Comparison of ENCODE assay signal across 17 cellular contexts in the genomic region with DNA sequence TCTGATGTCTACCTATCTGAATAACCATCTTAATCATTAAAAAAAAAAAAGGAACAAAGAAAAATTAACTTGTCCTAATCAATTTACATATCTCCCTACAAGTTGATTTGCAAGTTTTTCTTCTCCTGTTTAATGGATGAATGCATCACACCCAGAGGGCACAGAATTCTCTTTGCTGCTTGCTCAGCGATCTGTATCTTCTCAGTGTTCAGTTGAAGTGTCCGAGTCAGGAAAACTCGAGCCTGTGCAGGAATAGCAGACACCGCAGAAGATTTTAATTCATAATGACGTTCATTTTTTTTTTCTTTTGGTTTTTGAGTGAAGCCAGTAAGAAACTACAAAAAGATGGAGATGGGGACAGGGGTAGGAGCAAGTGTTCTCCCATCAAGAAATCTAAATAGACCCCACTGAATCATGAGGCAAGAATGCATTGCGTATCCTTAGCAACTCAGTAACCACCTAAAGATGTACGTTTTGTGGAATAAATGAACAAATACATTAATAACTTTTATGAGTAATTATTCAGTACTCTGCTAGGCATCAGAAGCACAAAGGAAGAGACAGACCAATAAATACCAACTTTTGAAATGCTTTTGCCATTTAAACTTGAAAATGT.
DNase-seq lines count a peak whose midpoint lies in the region; ATAC-seq and TF ChIP-seq lines count a peak whose summit lies in the region.
"Had no signal": no experiment of that assay in that cellular context is flagged by ENCODE, and none has a peak within 500 bp of the region (broad histone marks: within the 10 kb centered on the region; RNA-seq: fewer than 3 reads in every experiment).

No MANE protein-coding gene starts in this region.

- H3K4me3 Mint-ChIP-seq in type B pancreatic cell (peak overlapping the region; percentile 18), CD14-positive monocyte (no peak overlapping the region)
- H3K4me3 Mint-ChIP-seq: H9 had no signal

- H3K4me2 ChIP-seq in SK-N-SH = peak overlapping the region; percentile 7; the same call in 1 of the 2 replicates

- H3K9ac ChIP-seq in SK-N-SH = no peak overlapping the region

- no peaks in the 10 kb centered on the region for H3K36me3 ChIP-seq in SK-N-SH (replicated peaks in 1 of 2; ENCODE audit: control insufficient read depth in 1 of 2, insufficient read depth in 2 of 2, low read length in 1 of 2)
- H3K36me3 ChIP-seq in left ventricle myocardium inferior = no peaks in the 10 kb centered on the region
- H3K36me3 ChIP-seq: MG63 had no signal

- no peak for TF ChIP-seq RAD21 in SK-N-SH (IDR thresholded peaks at IDR 0.05; ENCODE audit: low read length)

- peak overlapping the region; percentile 20 for H3K27ac Mint-ChIP-seq in type B pancreatic cell
- no peak overlapping the region for H3K27ac Mint-ChIP-seq in CD14-positive monocyte
- H3K27ac Mint-ChIP-seq: H9 had no signal

- H3K9me3 ChIP-seq in SK-N-SH (no peaks in the 10 kb centered on the region), left ventricle myocardium inferior (replicated peaks) (no peaks in the 10 kb centered on the region)
- H3K9me3 ChIP-seq: MG63 had no signal

- DNase-seq in LNCaP clone FGC (ENCODE audit: low read depth) (peak; percentile 38), SK-N-SH (peak; percentile 27), left kidney (ENCODE audit: low read depth, low spot score) (peak; percentile 67), type B pancreatic cell (ENCODE audit: extremely low spot score, unreplicated experiment) (no peak), CD14-positive monocyte (ENCODE audit: low spot score) (no peak), left ventricle myocardium inferior (no peak)
- DNase-seq: C1 segment of cervical spinal cord, DMS79, H9, IMR-90, MG63, NCI-H1048, NCI-H146, NCI-H2029 treated with DMSO at 0.1 percent for 48 hours, NCI-H774, Right ventricle myocardium superior had no signal

- H3K9me2 ChIP-seq in SK-N-SH = no peaks in the 10 kb centered on the region

- no peaks in the 10 kb centered on the region for H3K27me3 ChIP-seq in SK-N-SH (ENCODE audit: insufficient read depth)
- no peaks in the 10 kb centered on the region for H3K27me3 ChIP-seq in left ventricle myocardium inferior (ENCODE audit: low read depth)
- H3K27me3 ChIP-seq: MG63 had no signal

- no peaks in the 10 kb centered on the region for H4K20me1 ChIP-seq in SK-N-SH (ENCODE audit: insufficient read depth)

- TF ChIP-seq EP300 in SK-N-SH (IDR thresholded peaks at IDR 0.05; ENCODE audit: borderline replicate concordance in 1 of 2, low read depth in 1 of 2, low read length in 1 of 2) = peak; percentile 17 to 73; a peak in 3 of 4 replicates

- H3K27me3 Mint-ChIP-seq in type B pancreatic cell (peaks cover 13% of the 10 kb centered on the region), CD14-positive monocyte (ENCODE audit: low read depth in 3 of 3) (no peaks in the 10 kb centered on the region)

- H2AFZ ChIP-seq in SK-N-SH (ENCODE audit: low read depth) = no peak overlapping the region

- H3K79me2 ChIP-seq in SK-N-SH (ENCODE audit: insufficient read depth) = no peaks in the 10 kb centered on the region

- no peak for TF ChIP-seq CTCF in LNCaP clone FGC (IDR thresholded peaks at IDR 0.05; ENCODE audit: control insufficient read depth, extremely low read depth, insufficient read depth)
- TF ChIP-seq CTCF in SK-N-SH (IDR thresholded peaks at IDR 0.05) = no peak
- TF ChIP-seq CTCF in type B pancreatic cell (conservative IDR thresholded peaks at IDR 0.05) = no peak
- no peak for TF ChIP-seq CTCF in CD14-positive monocyte (IDR thresholded peaks at IDR 0.05)
- TF ChIP-seq CTCF in left ventricle myocardium inferior (IDR thresholded peaks at IDR 0.05; ENCODE audit: borderline replicate concordance) = no peak

- no peaks in the 10 kb centered on the region for H3K9me3 Mint-ChIP-seq in type B pancreatic cell
- peaks cover 0 to 3% (median 2%) of the 10 kb centered on the region in 7 donors for H3K9me3 Mint-ChIP-seq in CD14-positive monocyte
- H3K9me3 Mint-ChIP-seq: H9 had no signal

- WGBS in SK-N-SH (ENCODE audit: low lambda C conversion rate) = 17% methylated on average over 7 of the region's 7 CpGs

- intact Hi-C loops in CD14-positive monocyte (cut with micrococcal nuclease) = no loop called here
- intact Hi-C loops in left ventricle myocardium inferior (cut with micrococcal nuclease) = no loop called here

- CTCF ChIA-PET in SK-N-SH (lab: Yijun Ruan, JAX) = interaction anchor here (1.3 kb wide), 1 partner anchor 14 kb away, joined by 4 read pairs; no protein-coding TSS in a partner anchor

- peaks cover 4% of the 10 kb centered on the region for H3F3A ChIP-seq in SK-N-SH (replicated peaks; ENCODE audit: insufficient read depth)

- H3K4me1 Mint-ChIP-seq in type B pancreatic cell (ENCODE audit: unreplicated experiment) = peaks cover 5% of the 10 kb centered on the region
- H3K4me1 Mint-ChIP-seq in CD14-positive monocyte = no peaks in the 10 kb centered on the region

- H3K4me3 ChIP-seq in LNCaP clone FGC (ENCODE audit: low read depth, low read length) (no peak overlapping the region), SK-N-SH (ENCODE audit: low read depth in 2 of 2, low read length in 1 of 2) (no peak overlapping the region), left ventricle myocardium inferior (no peak overlapping the region)
- H3K4me3 ChIP-seq: MG63 had no signal

- H3K36me3 Mint-ChIP-seq in type B pancreatic cell (peaks cover 3% of the 10 kb centered on the region), CD14-positive monocyte (no peaks in the 10 kb centered on the region)

- peaks cover 0 to 13% of the 10 kb centered on the region in 2 experiments; a peak in 2 of 4 replicates for H3K4me1 ChIP-seq in SK-N-SH (ENCODE audit: control insufficient read depth in 1 of 2, insufficient read depth in 2 of 2, low read depth in 1 of 2, low read length in 1 of 2)
- H3K4me1 ChIP-seq in left ventricle myocardium inferior = no peaks in the 10 kb centered on the region

- POLR2A ChIA-PET in SK-N-SH (lab: Yijun Ruan, JAX) = no interaction called here

- H3K27ac ChIP-seq in SK-N-SH (ENCODE audit: low read depth in 2 of 2, low read length in 1 of 2) (peak overlapping the region; percentile 24 to 39; a peak in 3 of 4 replicates), left ventricle myocardium inferior (replicated peaks) (no peak overlapping the region)

- ATAC-seq in HG03280 (IDR thresholded peaks at IDR 0.05; ENCODE audit: unreplicated experiment) = no peak

TF ChIP-seq in SK-N-SH, 30 proteins besides CTCF, POLR2A, EP300 and RAD21 (continues in another document):
- TF ChIP-seq NFIC (IDR thresholded peaks at IDR 0.05; ENCODE audit: borderline replicate concordance) = peak; percentile 22; the same call in 1 of the 2 replicates
- no peak for TF ChIP-seq SMC3 (IDR thresholded peaks at IDR 0.05; ENCODE audit: low read depth, low read length)
- TF ChIP-seq CHD2 (IDR thresholded peaks at IDR 0.05; ENCODE audit: low read length, partially characterized antibody) = no peak
- no peak for TF ChIP-seq NRF1 (IDR thresholded peaks at IDR 0.05; ENCODE audit: low read depth, low read length)
- no peak for TF ChIP-seq EZH2phosphoT487 (IDR thresholded peaks at IDR 0.05; ENCODE audit: borderline replicate concordance, low read depth)
- 0 out of 2 replicates have a peak, but pooled peaks have one; percentile 4 for TF ChIP-seq FOSL2 (IDR thresholded peaks at IDR 0.05; ENCODE audit: borderline replicate concordance, low read depth)
- TF ChIP-seq, protein P1, sequence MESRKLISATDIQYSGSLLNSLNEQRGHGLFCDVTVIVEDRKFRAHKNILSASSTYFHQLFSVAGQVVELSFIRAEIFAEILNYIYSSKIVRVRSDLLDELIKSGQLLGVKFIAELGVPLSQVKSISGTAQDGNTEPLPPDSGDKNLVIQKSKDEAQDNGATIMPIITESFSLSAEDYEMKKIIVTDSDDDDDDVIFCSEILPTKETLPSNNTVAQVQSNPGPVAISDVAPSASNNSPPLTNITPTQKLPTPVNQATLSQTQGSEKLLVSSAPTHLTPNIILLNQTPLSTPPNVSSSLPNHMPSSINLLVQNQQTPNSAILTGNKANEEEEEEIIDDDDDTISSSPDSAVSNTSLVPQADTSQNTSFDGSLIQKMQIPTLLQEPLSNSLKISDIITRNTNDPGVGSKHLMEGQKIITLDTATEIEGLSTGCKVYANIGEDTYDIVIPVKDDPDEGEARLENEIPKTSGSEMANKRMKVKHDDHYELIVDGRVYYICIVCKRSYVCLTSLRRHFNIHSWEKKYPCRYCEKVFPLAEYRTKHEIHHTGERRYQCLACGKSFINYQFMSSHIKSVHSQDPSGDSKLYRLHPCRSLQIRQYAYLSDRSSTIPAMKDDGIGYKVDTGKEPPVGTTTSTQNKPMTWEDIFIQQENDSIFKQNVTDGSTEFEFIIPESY (IDR thresholded peaks at IDR 0.05; ENCODE audit: borderline replicate concordance, low read depth) = no peak
- 0 out of 2 replicates have a peak, but pooled peaks have one; percentile 51 for TF ChIP-seq JUND (IDR thresholded peaks at IDR 0.05)
- TF ChIP-seq, protein P2, sequence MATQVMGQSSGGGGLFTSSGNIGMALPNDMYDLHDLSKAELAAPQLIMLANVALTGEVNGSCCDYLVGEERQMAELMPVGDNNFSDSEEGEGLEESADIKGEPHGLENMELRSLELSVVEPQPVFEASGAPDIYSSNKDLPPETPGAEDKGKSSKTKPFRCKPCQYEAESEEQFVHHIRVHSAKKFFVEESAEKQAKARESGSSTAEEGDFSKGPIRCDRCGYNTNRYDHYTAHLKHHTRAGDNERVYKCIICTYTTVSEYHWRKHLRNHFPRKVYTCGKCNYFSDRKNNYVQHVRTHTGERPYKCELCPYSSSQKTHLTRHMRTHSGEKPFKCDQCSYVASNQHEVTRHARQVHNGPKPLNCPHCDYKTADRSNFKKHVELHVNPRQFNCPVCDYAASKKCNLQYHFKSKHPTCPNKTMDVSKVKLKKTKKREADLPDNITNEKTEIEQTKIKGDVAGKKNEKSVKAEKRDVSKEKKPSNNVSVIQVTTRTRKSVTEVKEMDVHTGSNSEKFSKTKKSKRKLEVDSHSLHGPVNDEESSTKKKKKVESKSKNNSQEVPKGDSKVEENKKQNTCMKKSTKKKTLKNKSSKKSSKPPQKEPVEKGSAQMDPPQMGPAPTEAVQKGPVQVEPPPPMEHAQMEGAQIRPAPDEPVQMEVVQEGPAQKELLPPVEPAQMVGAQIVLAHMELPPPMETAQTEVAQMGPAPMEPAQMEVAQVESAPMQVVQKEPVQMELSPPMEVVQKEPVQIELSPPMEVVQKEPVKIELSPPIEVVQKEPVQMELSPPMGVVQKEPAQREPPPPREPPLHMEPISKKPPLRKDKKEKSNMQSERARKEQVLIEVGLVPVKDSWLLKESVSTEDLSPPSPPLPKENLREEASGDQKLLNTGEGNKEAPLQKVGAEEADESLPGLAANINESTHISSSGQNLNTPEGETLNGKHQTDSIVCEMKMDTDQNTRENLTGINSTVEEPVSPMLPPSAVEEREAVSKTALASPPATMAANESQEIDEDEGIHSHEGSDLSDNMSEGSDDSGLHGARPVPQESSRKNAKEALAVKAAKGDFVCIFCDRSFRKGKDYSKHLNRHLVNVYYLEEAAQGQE (IDR thresholded peaks at IDR 0.05; ENCODE audit: low read depth, low read length) = no peak
- peak; percentile 44; the same call in 1 of the 2 replicates for TF ChIP-seq TEAD4 (IDR thresholded peaks at IDR 0.05; ENCODE audit: borderline replicate concordance, insufficient read depth)
- TF ChIP-seq MXI1 (IDR thresholded peaks at IDR 0.05; ENCODE audit: low read depth, low read length) = no peak
- TF ChIP-seq GATA2 (CRISPR knock-in tag; IDR thresholded peaks at IDR 0.05) = peak; percentile 67

Comparison
In these comparisons a context has a peak if more than half of its experiments do, and no peak if none do; other contexts are left out.
1. DNase-seq: peak in LNCaP clone FGC (single experiment), SK-N-SH (single experiment) and left kidney (single experiment); none in type B pancreatic cell (single experiment), CD14-positive monocyte (single experiment) and left ventricle myocardium inferior (single experiment).